8 cellular contexts compared by ENCODE assay signal in genomic region chr22:24592846-24593809, GRCh38. TPM values are rescaled to one million over a fixed set of nuclear protein-coding genes. Genes with fewer than 3 reads are reported as not detected.
DNase-seq lines count a peak whose midpoint lies in the region; ATAC-seq and TF ChIP-seq lines count a peak whose summit lies in the region.

Gene LRRC75B (minus strand): TSS chr22:24593073. CDS start chr22:24593039, 34 bp downstream.

- no peaks in the 10 kb centered on the region for H3K36me3 ChIP-seq in colonic mucosa
- no peaks in the 10 kb centered on the region for H3K36me3 ChIP-seq in kidney epithelial cell (ENCODE audit: control insufficient read depth, insufficient read depth, low read length)

- H3K27me3 ChIP-seq in colonic mucosa (no peaks in the 10 kb centered on the region), kidney epithelial cell (ENCODE audit: control insufficient read depth, insufficient read depth, low read length) (no peaks in the 10 kb centered on the region)

- peak within 1 kb of the TSS; percentile 58 to 79 for H3K9ac ChIP-seq in colonic mucosa (ENCODE audit: low read depth in 2 of 2, low read length in 2 of 2)

- intact Hi-C loops in colonic mucosa (cut with DNase I): no loop called here

- peak; percentile 90 for ATAC-seq in GM19372 (IDR thresholded peaks at IDR 0.05; ENCODE audit: low read depth, unreplicated experiment)
- peak; percentile 93 for ATAC-seq in SK-N-SH treated with all-trans-retinoic acid at 6 μM for 48 hours

- H3K4me3 ChIP-seq in colonic mucosa: peak within 1 kb of the TSS; percentile 56
- H3K4me3 ChIP-seq in kidney epithelial cell (ENCODE audit: low read depth, low read length): peak within 1 kb of the TSS; percentile 54
- H3K4me3 ChIP-seq in skin epidermis: peak within 1 kb of the TSS; percentile 42 to 70 (median 56)

- H3K27ac ChIP-seq in colonic mucosa (peak within 1 kb of the TSS; percentile 61), skin epidermis (peak within 1 kb of the TSS in 19 of 21 experiments; percentile 45 to 90 (median 76))

- no peaks in the 10 kb centered on the region for H3K9me3 ChIP-seq in colonic mucosa

- TF ChIP-seq CTCF in colonic mucosa (IDR thresholded peaks at IDR 0.05): no peak
- no peak for TF ChIP-seq CTCF in kidney epithelial cell (IDR thresholded peaks at IDR 0.05; ENCODE audit: insufficient read depth, low read length, poor library complexity, severe bottlenecking)

- peak; percentile 82 for DNase-seq in D341Med (ENCODE audit: low spot score)
- peak; percentile 98 for DNase-seq in HuH-7 (ENCODE audit: low spot score)
- DNase-seq in colonic mucosa: peak; percentile 96
- DNase-seq in kidney epithelial cell (ENCODE audit: low read depth): no peak
- no peak for DNase-seq in NCI-H1417 (lab: John Stamatoyannopoulos, UW)

- no peaks in the 10 kb centered on the region for H3K4me1 ChIP-seq in colonic mucosa

TF ChIP-seq in SK-N-SH treated with all-trans-retinoic acid at 6 μM for 48 hours, 23 proteins besides CTCF, POLR2A, EP300 and RAD21:
- no peak for TF ChIP-seq ZNF70 (CRISPR knock-in tag; IDR thresholded peaks at IDR 0.05)
- TF ChIP-seq PPARA (CRISPR knock-in tag; IDR thresholded peaks at IDR 0.05; ENCODE audit: borderline replicate concordance): no peak
- no peak for TF ChIP-seq ISL1 (CRISPR knock-in tag; IDR thresholded peaks at IDR 0.05)
- no peak for TF ChIP-seq CSRNP3 (CRISPR knock-in tag; IDR thresholded peaks at IDR 0.05)
- TF ChIP-seq ZNF8 (CRISPR knock-in tag; IDR thresholded peaks at IDR 0.05): no peak
- no peak for TF ChIP-seq CSDC2 (CRISPR knock-in tag; IDR thresholded peaks at IDR 0.05)
- TF ChIP-seq ZFP30 (CRISPR knock-in tag; IDR thresholded peaks at IDR 0.05): no peak
- no peak for TF ChIP-seq PATZ1 (CRISPR knock-in tag; IDR thresholded peaks at IDR 0.05; ENCODE audit: borderline replicate concordance)
- TF ChIP-seq ESRRG (CRISPR knock-in tag; IDR thresholded peaks at IDR 0.05): no peak
- no peak for TF ChIP-seq TCF4 (CRISPR knock-in tag; IDR thresholded peaks at IDR 0.05; ENCODE audit: borderline replicate concordance)
- no peak for TF ChIP-seq GLIS3 (CRISPR knock-in tag; IDR thresholded peaks at IDR 0.05)
- TF ChIP-seq SNAI2 (CRISPR knock-in tag; IDR thresholded peaks at IDR 0.05): no peak
- no peak for TF ChIP-seq POU6F1 (CRISPR knock-in tag; IDR thresholded peaks at IDR 0.05; ENCODE audit: borderline replicate concordance, low read depth)
- no peak for TF ChIP-seq CREB5 (CRISPR knock-in tag; IDR thresholded peaks at IDR 0.05; ENCODE audit: low read depth)
- TF ChIP-seq TSHZ2 (CRISPR knock-in tag; IDR thresholded peaks at IDR 0.05): no peak
- TF ChIP-seq OSR1 (CRISPR knock-in tag; IDR thresholded peaks at IDR 0.05): no peak

RNA-seq across cellular contexts. Expression of gene LRRC75B, which starts in this region (rescaled TPM):
- 10 to 100 TPM in 1 of 2 donors, 1 to 10 TPM in 1; 7.9 to 10.2 TPM for total RNA-seq in colonic mucosa
- 17.3 and 18.1 TPM in 2 replicates for total RNA-seq in kidney epithelial cell

Comparison
In these comparisons a context has a peak if more than half of its experiments do, and no peak if none do; other contexts are left out.
1. DNase-seq: peak in D341Med (single experiment), HuH-7 (single experiment) and colonic mucosa (single experiment); none in kidney epithelial cell (single experiment) and NCI-H1417 (0 of 3).
2. Peak in every context shown above with its lines, with median percentiles within 50 percentile points of each other: H3K4me3 ChIP-seq.